ENCODE assay signal across 6 cellular contexts in the genomic region with DNA sequence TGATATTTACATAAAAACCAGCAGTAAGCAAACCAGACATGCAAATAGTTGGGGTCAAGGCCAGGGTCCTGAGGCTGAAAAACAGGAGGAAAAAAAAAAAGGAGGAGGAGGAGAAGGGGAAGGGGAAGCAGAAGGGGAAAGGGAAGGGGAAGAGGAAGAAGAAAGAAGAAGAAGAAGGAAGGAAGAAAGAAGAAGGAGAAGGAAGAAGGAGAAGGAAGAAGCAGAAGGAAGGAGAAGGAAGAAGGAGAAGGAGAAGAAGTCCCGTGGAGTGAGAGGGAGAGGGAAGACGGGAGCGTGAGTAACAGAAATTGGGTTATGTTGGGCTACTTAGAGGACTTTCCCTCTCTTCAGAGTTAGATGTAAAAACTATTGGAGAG. TPM values are rescaled to one million over a fixed set of nuclear protein-coding genes. Genes with fewer than 3 reads are reported as not detected.
"Had no signal": no experiment of that assay in that cellular context is flagged by ENCODE, and none has a peak within 500 bp of the region (broad histone marks: within the 10 kb centered on the region; RNA-seq: fewer than 3 reads in every experiment).

No MANE protein-coding gene starts in this region.

- H3K4me3 Mint-ChIP-seq: IgD-negative memory B cell had no signal

- H3K36me3 Mint-ChIP-seq: IgD-negative memory B cell had no signal

- H3K27ac ChIP-seq: GM23248 had no signal

- H3K9ac ChIP-seq: GM23248 had no signal

- H3K27ac Mint-ChIP-seq: HFFc6, IgD-negative memory B cell had no signal

- H2AFZ ChIP-seq: GM23248 had no signal

- H3K4me1 Mint-ChIP-seq: IgD-negative memory B cell had no signal

- H3K4me3 ChIP-seq: GM23248 had no signal

RNA-seq across cellular contexts. Expression of gene NSG2, which starts 24.6 kb away (rescaled TPM):
- total RNA-seq: GM23248, H9, HFFc6, HT-29 had no signal
- polyA plus RNA-seq: GM23248, IgD-negative memory B cell had no signal

RNA-seq across cellular contexts. Expression of gene C5orf47, which starts 31.9 kb away (rescaled TPM):
- total RNA-seq: GM23248, H1, HFFc6, HT-29 had no signal
- polyA plus RNA-seq: GM23248, IgD-negative memory B cell had no signal
